8 cellular contexts compared by ENCODE assay signal in the genomic region with DNA sequence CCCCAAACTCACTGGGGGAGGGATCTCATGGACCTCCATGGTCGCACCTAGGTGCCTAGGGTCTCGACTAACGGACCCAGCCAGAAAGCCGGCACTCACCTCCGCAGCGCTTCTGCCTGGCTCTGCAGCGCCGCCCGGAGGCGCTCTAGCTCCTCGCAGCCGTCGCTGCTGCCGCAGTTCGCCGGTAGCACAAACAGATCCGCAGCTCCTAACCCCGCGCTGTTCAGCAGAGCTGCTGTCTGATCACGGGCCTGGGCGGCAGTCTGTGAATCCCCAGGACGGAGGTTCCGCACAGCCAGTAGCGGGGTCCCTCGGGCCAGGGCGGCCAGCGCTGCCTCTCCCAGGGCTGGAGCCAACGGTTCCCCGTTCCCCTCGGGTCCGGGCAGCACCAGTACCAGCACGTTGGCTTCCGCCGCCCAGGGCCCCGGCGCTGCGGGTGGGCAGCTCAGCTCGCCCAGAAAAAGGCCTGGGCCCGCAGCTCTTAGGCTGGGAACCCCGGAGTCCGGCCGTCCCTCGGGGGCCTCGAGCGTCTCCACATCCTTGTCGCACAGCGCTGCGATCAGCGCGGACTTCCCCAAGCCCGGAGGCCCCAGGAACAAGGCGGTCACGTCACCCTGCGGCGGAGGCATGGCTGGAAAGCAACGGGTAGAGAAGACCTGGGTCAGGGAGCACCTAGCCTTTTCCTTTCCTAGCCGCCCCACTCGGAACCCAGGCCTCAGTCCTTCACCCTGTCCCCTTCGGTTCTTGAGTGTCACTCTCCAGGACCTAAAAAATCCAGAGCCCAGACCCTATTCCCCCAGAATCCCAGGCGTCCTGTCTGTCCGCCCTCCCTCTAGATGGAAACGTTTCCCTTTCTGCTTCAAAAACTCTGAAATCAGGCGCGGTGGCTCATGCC. TPM values are rescaled to one million over a fixed set of nuclear protein-coding genes. Genes with fewer than 3 reads are reported as not detected.
DNase-seq lines count a peak whose midpoint lies in the region; ATAC-seq and TF ChIP-seq lines count a peak whose summit lies in the region.

No MANE protein-coding gene starts in this region.

- ATAC-seq in Right ventricle myocardium inferior (no peak), HG03442 (IDR thresholded peaks at IDR 0.05; ENCODE audit: unreplicated experiment) (no peak)

- peaks cover 2% of the 10 kb centered on the region for H3K36me3 ChIP-seq in kidney epithelial cell (ENCODE audit: control insufficient read depth, insufficient read depth, low read length)

- TF ChIP-seq CTCF in VCaP (conservative IDR thresholded peaks at IDR 0.05): peak; percentile 96
- TF ChIP-seq CTCF in cardiac fibroblast (IDR thresholded peaks at IDR 0.05; ENCODE audit: low read depth, low read length): peak; percentile 97
- peak; percentile 92 for TF ChIP-seq CTCF in kidney epithelial cell (IDR thresholded peaks at IDR 0.05; ENCODE audit: insufficient read depth, low read length, poor library complexity, severe bottlenecking)

- DNase-seq in Right ventricle myocardium inferior (ENCODE audit: missing footprints): peak; percentile 78
- no peak for DNase-seq in cardiac septum (ENCODE audit: low spot score)
- peak; percentile 34 for DNase-seq in NCI-H1694 treated with DMSO at 0.1 percent for 48 hours (lab: John Stamatoyannopoulos, UW)
- peak; percentile 70 to 77 for DNase-seq in cardiac fibroblast (ENCODE audit: low read depth in 2 of 2)
- DNase-seq in kidney epithelial cell (ENCODE audit: low read depth): peak; percentile 32
- DNase-seq in stimulated activated CD4-positive, alpha-beta T cell treated with anti-CD3 and anti-CD28 coated beads, Interleukin-1b, Interleukin-23, amount 100 ng/mL, for 24 hours (ENCODE audit: low read depth in 4 of 4, low spot score in 1 of 4): peak in 3 of 4 experiments; percentile 29 to 60 (median 52)

- H3K4me3 ChIP-seq in cardiac fibroblast (replicated peaks in 1 of 2; ENCODE audit: low read depth in 2 of 2, low read length in 2 of 2) (peak overlapping the region; percentile 61 to 78), kidney epithelial cell (ENCODE audit: low read depth, low read length) (peak overlapping the region; percentile 67)

- intact Hi-C loops in Right ventricle myocardium inferior (cut with DNase I): loop anchor here (10.0 kb wide), 1 partner anchor 130 kb away; a partner anchor contains a TSS
- intact Hi-C loops in cardiac septum (cut with DNase I): no loop called here

- peak overlapping the region; percentile 97 for H3K27ac ChIP-seq in VCaP

- H3K27me3 ChIP-seq in kidney epithelial cell (ENCODE audit: control insufficient read depth, insufficient read depth, low read length): no peaks in the 10 kb centered on the region

RNA-seq across cellular contexts. Expression of a gene that starts 1.0 kb away (rescaled TPM):
- 16.2 TPM for total RNA-seq in Right ventricle myocardium inferior
- total RNA-seq in cardiac septum: 30.2 TPM
- 49.6 and 56.2 TPM in 2 replicates for total RNA-seq in kidney epithelial cell

RNA-seq across cellular contexts. Expression of a gene that starts 1.4 kb away (rescaled TPM):
- 9.3 TPM for total RNA-seq in Right ventricle myocardium inferior
- total RNA-seq in cardiac septum: 11.5 TPM
- total RNA-seq in kidney epithelial cell: 6.2 and 21.9 TPM in 2 replicates

RNA-seq across cellular contexts. Expression of a gene that starts 16.9 kb away (rescaled TPM):
- total RNA-seq in Right ventricle myocardium inferior (0.16 TPM), cardiac septum (0.38 TPM), kidney epithelial cell (0.46 TPM in 1 of 2 replicates, not detected in the other)

RNA-seq across cellular contexts. Expression of a gene that starts 19.4 kb away (rescaled TPM):
- total RNA-seq in Right ventricle myocardium inferior: 2.2 TPM
- total RNA-seq in cardiac septum: 1.7 TPM
- 3.1 and 5.8 TPM in 2 replicates for total RNA-seq in kidney epithelial cell

RNA-seq across cellular contexts. Expression of a gene that starts 19.6 kb away (rescaled TPM):
- total RNA-seq in Right ventricle myocardium inferior (12.2 TPM), cardiac septum (17.9 TPM), kidney epithelial cell (32.9 and 38.1 TPM in 2 replicates)
